29 cellular contexts compared by ENCODE assay signal in the genomic region with DNA sequence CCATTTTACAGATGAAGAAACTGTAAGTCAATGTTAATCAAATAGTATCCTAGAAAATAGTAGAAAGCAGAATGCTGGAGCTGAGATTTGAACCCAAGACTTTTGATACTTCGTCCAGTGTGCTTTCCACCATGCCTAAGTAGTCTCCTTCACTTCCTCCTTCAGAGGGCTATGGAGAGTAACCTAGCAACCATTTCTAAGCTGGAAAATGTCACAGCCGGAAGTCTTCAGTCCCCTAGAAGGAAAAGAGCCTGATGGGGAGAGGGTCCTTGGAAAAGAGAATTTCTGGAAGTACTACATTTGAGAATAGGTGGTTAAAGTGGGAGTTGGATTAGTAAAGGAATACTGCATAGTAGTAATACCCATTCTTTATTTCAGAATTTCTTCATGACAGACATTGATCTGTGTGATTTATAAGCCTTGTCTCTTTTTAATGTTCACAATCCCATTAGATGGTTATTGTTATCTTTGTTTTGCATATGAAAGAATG. TPM values are rescaled to one million over a fixed set of nuclear protein-coding genes. Genes with fewer than 3 reads are reported as not detected.
"Had no signal": no experiment of that assay in that cellular context is flagged by ENCODE, and none has a peak within 500 bp of the region (broad histone marks: within the 10 kb centered on the region; RNA-seq: fewer than 3 reads in every experiment).

No MANE protein-coding gene starts in this region.

- H3K4me3 ChIP-seq: esophagus muscularis mucosa, gastrocnemius medialis, heart right ventricle, left ventricle myocardium inferior, lower lobe of right lung, spleen, testis, transverse colon had no signal

- H3K9me3 ChIP-seq: esophagus muscularis mucosa, gastrocnemius medialis, heart right ventricle, left ventricle myocardium inferior, lower lobe of right lung, spleen, testis, transverse colon had no signal

- ATAC-seq: gastrocnemius medialis; heart right ventricle; left cardiac atrium; lower lobe of right lung; natural killer cell treated with Interleukin-12 subunit alpha and Interleukin-12 subunit beta and Interleukin-15 and Interleukin-18, amount 100 ng/mL, for 72 hours; sciatic nerve; stimulated activated naive B cell treated with anti-CD40 and anti-IgM and Interleukin-4, amounts not matched to agents 10 μg/mL and 1 μg/mL and 100 μg/mL, for 72 hours; stimulated activated naive CD8-positive, alpha-beta T cell treated with anti-CD3 and anti-CD28 coated beads, Interleukin-15, amount 100 ng/mL, for 72 hours had no signal

- H3K4me1 ChIP-seq: gastrocnemius medialis had no signal

- H3K27me3 ChIP-seq: esophagus muscularis mucosa, testis had no signal

- H3K27ac ChIP-seq: esophagus muscularis mucosa, gastrocnemius medialis, heart right ventricle, left ventricle myocardium inferior, lower lobe of right lung, neutrophil, spleen, testis, transverse colon had no signal

- H3K36me3 ChIP-seq: esophagus muscularis mucosa, gastrocnemius medialis, heart right ventricle, left ventricle myocardium inferior, lower lobe of right lung, neutrophil, spleen, transverse colon had no signal

- DNase-seq: cortex of kidney; effector memory CD4-positive, alpha-beta T cell; gastrocnemius medialis; heart right ventricle; hypothalamus; kidney; left cardiac atrium; left ventricle myocardium inferior; lower lobe of right lung; midbrain; posterior cingulate gyrus; spleen; stimulated activated CD4-positive, alpha-beta T cell treated with anti-CD3 and anti-CD28 coated beads, Interleukin-15, amount 100 ng/mL, for 24 hours; stimulated activated CD4-positive, alpha-beta T cell treated with anti-CD3 and anti-CD28 coated beads, Interleukin-1b, Interleukin-23, amount 100 ng/mL, for 48 hours; stimulated activated CD4-positive, alpha-beta T cell treated with anti-CD3 and anti-CD28 coated beads, Interleukin-4, amount 100 ng/mL, for 24 hours; stimulated activated naive B cell treated with anti-CD40 and anti-IgM and Interleukin-4, amounts not matched to agents 10 μg/mL and 1 μg/mL and 100 μg/mL, for 72 hours; stimulated activated naive CD8-positive, alpha-beta T cell treated with anti-CD3 and anti-CD28 coated beads, Interleukin-15, amount 100 ng/mL, for 72 hours; testis; transverse colon had no signal

- FAIRE-seq: endometrium, kidney had no signal

RNA-seq across cellular contexts. Expression of gene PCDHAC2, which starts 32.7 kb away (rescaled TPM):
- total RNA-seq: natural killer cell treated with Interleukin-12 subunit alpha and Interleukin-12 subunit beta and Interleukin-15 and Interleukin-18, amount 100 ng/mL, for 72 hours had no signal

RNA-seq across cellular contexts. Expression of gene PCDHB1, which starts 52.2 kb away (rescaled TPM):
- total RNA-seq: esophagus muscularis mucosa; fibroblast of villous mesenchyme; gastrocnemius medialis; heart right ventricle; left cardiac atrium; left ventricle myocardium inferior; natural killer cell treated with Interleukin-12 subunit alpha and Interleukin-12 subunit beta and Interleukin-15 and Interleukin-18, amount 100 ng/mL, for 72 hours; osteoblast; pulmonary artery endothelial cell; skeletal muscle tissue; spleen; subcutaneous adipose tissue; transverse colon had no signal
- polyA plus RNA-seq: heart right ventricle, spleen had no signal
